16 cellular contexts compared by ENCODE assay signal in the genomic region with DNA sequence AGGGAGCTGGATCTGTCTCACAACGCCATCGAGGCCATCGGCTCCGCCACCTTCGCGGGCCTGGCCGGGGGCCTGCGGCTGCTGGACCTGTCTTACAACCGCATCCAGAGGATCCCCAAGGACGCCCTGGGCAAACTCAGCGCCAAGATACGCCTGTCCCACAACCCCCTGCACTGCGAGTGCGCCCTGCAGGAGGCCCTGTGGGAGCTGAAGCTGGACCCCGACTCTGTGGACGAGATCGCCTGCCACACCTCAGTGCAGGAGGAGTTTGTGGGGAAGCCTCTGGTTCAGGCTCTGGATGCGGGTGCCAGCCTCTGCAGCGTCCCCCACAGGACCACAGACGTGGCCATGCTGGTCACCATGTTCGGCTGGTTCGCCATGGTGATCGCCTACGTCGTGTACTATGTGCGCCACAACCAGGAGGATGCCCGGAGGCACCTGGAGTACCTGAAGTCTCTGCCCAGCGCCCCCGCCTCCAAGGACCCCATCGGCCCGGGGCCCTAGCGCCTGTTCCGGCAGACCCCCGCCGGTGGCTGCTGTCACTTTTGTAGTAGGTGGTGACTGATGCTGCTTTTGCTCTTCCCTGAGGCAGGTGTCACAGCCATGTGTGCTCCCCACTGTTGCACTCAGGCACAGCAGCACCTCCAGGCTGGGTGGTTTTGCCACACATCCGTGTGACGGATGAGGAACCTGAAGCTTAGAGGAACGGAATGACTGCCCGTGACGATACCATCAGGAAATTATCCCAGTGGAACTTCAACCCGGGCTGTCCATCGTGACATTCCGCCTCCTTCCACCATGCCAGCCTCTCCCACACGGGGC. TPM values are rescaled to one million over a fixed set of nuclear protein-coding genes. Genes with fewer than 3 reads are reported as not detected.
A peak's percentile ranks its signal among the peaks of the same experiment; 100 is the strongest.
DNase-seq lines count a peak whose midpoint lies in the region; ATAC-seq, FAIRE-seq and TF ChIP-seq lines count a peak whose summit lies in the region.
"Had no signal": no experiment of that assay in that cellular context is flagged by ENCODE, and none has a peak within 500 bp of the region (broad histone marks: within the 10 kb centered on the region; RNA-seq: fewer than 3 reads in every experiment).

No MANE protein-coding gene starts in this region.

- no peak overlapping the region for H3K27ac ChIP-seq in naive thymus-derived CD4-positive, alpha-beta T cell (ENCODE audit: low read depth, low read length)
- no peak overlapping the region for H3K27ac ChIP-seq in SJCRH30
- H3K27ac ChIP-seq: colonic mucosa, HL-60, pancreas, thyroid gland had no signal

- H3K36me3 Mint-ChIP-seq in activated naive CD8-positive, alpha-beta T cell treated with anti-CD3 and anti-CD28 coated beads, Interleukin-2, amount 10 ng/mL, durations not matched to agents 7 days and 5 days: no peaks in the 10 kb centered on the region
- peaks cover 0 to 3% (median 0%) of the 10 kb centered on the region in 5 donors for H3K36me3 Mint-ChIP-seq in naive thymus-derived CD4-positive, alpha-beta T cell

- peak; percentile 52 for FAIRE-seq in urothelium cell line (lab: Jason Lieb, UNC)
- FAIRE-seq: pancreas had no signal

- H3K4me3 Mint-ChIP-seq in activated naive CD8-positive, alpha-beta T cell treated with anti-CD3 and anti-CD28 coated beads, Interleukin-2, amount 10 ng/mL, durations not matched to agents 7 days and 5 days: peak overlapping the region; percentile 59
- peak overlapping the region in 8 of 10 donors; percentile 38 to 81 (median 58) for H3K4me3 Mint-ChIP-seq in naive thymus-derived CD4-positive, alpha-beta T cell

- DNase-seq in left ventricle myocardium superior (peak; percentile 28), Right ventricle myocardium superior (no peak), urothelium cell line (ENCODE audit: low spot score) (no peak), SJCRH30 (no peak), BE2C (no peak)
- DNase-seq in activated naive CD8-positive, alpha-beta T cell treated with anti-CD3 and anti-CD28 coated beads, Interleukin-2, amount 10 ng/mL, durations not matched to agents 7 days and 5 days: peak; percentile 35
- DNase-seq in naive thymus-derived CD4-positive, alpha-beta T cell: no peak
- DNase-seq: colonic mucosa, DMS79 treated with DMSO at 0.1 percent for 48 hours, hypothalamus, NCI-H524, thyroid gland had no signal

- peaks cover 9% of the 10 kb centered on the region for H3K9me3 Mint-ChIP-seq in activated naive CD8-positive, alpha-beta T cell treated with anti-CD3 and anti-CD28 coated beads, Interleukin-2, amount 10 ng/mL, durations not matched to agents 7 days and 5 days
- H3K9me3 Mint-ChIP-seq in naive thymus-derived CD4-positive, alpha-beta T cell: peaks cover 0 to 13% (median 4%) of the 10 kb centered on the region in 11 donors

- no peaks in the 10 kb centered on the region for H3K36me3 ChIP-seq in naive thymus-derived CD4-positive, alpha-beta T cell (ENCODE audit: control insufficient read depth in 2 of 3, insufficient read depth in 3 of 3, low read length in 3 of 3)
- no peaks in the 10 kb centered on the region for H3K36me3 ChIP-seq in SJCRH30
- no peaks in the 10 kb centered on the region for H3K36me3 ChIP-seq in BE2C
- H3K36me3 ChIP-seq: colonic mucosa, pancreas, thyroid gland had no signal

- H3K27me3 ChIP-seq in naive thymus-derived CD4-positive, alpha-beta T cell (ENCODE audit: control insufficient read depth in 2 of 2, insufficient read depth in 2 of 2, low read length in 2 of 2): no peaks in the 10 kb centered on the region
- H3K27me3 ChIP-seq in SJCRH30 (no peaks in the 10 kb centered on the region), BE2C (peaks cover 8% of the 10 kb centered on the region)
- H3K27me3 ChIP-seq: colonic mucosa, pancreas, thyroid gland had no signal

- POLR2A ChIA-PET in activated naive CD8-positive, alpha-beta T cell treated with anti-CD3 and anti-CD28 coated beads, Interleukin-2, amount 10 ng/mL, durations not matched to agents 7 days and 5 days (lab: Charles Lee): interaction anchor here (0.6 to 3.0 kb wide), 2 partner anchors 117 to 123 kb away, joined by 3 to 11 read pairs; partner anchors contain the start of gene CFAP410
- POLR2A ChIA-PET in naive thymus-derived CD4-positive, alpha-beta T cell (lab: Charles Lee): no interaction called here

- H3K4me1 ChIP-seq in naive thymus-derived CD4-positive, alpha-beta T cell (ENCODE audit: control insufficient read depth in 2 of 2, insufficient read depth in 2 of 2, low read length in 2 of 2): peaks cover 0 to 6% of the 10 kb centered on the region in 2 donors
- peaks cover 4% of the 10 kb centered on the region; the same call in 1 of the 2 replicates for H3K4me1 ChIP-seq in SJCRH30
- no peaks in the 10 kb centered on the region for H3K4me1 ChIP-seq in BE2C

- ATAC-seq in left ventricle myocardium superior: no peak
- no peak for ATAC-seq in Right ventricle myocardium superior (ENCODE audit: poor library complexity)
- no peak for ATAC-seq in activated naive CD8-positive, alpha-beta T cell treated with anti-CD3 and anti-CD28 coated beads, Interleukin-2, amount 10 ng/mL, durations not matched to agents 7 days and 5 days (ENCODE audit: low read depth)
- ATAC-seq in naive thymus-derived CD4-positive, alpha-beta T cell: no peak
- ATAC-seq in GM21515 (IDR thresholded peaks at IDR 0.05; ENCODE audit: unreplicated experiment): no peak

- H3K9me3 ChIP-seq in naive thymus-derived CD4-positive, alpha-beta T cell (ENCODE audit: control insufficient read depth in 2 of 3, low read length in 3 of 3): no peaks in the 10 kb centered on the region
- H3K9me3 ChIP-seq in SJCRH30 (replicated peaks) (peaks cover 6% of the 10 kb centered on the region), BE2C (peaks cover 4% of the 10 kb centered on the region; the same call in 1 of the 2 replicates)
- H3K9me3 ChIP-seq: colonic mucosa, pancreas, thyroid gland had no signal

- peaks cover 1% of the 10 kb centered on the region for H3K4me1 Mint-ChIP-seq in activated naive CD8-positive, alpha-beta T cell treated with anti-CD3 and anti-CD28 coated beads, Interleukin-2, amount 10 ng/mL, durations not matched to agents 7 days and 5 days
- peaks cover 0 to 10% (median 7%) of the 10 kb centered on the region in 7 donors for H3K4me1 Mint-ChIP-seq in naive thymus-derived CD4-positive, alpha-beta T cell

- H3K4me3 ChIP-seq in naive thymus-derived CD4-positive, alpha-beta T cell (ENCODE audit: low read length): no peak overlapping the region
- H3K4me3 ChIP-seq in SJCRH30: no peak overlapping the region
- H3K4me3 ChIP-seq in BE2C (ENCODE audit: low read depth, low read length): no peak overlapping the region
- H3K4me3 ChIP-seq: lung, thyroid gland had no signal

- TF ChIP-seq CTCF in BE2C (IDR thresholded peaks at IDR 0.05; ENCODE audit: low read depth, low read length): no peak

- H3K27ac Mint-ChIP-seq in activated naive CD8-positive, alpha-beta T cell treated with anti-CD3 and anti-CD28 coated beads, Interleukin-2, amount 10 ng/mL, durations not matched to agents 7 days and 5 days: no peak overlapping the region
- peak overlapping the region in 2 of 9 donors; percentile 36 to 65 for H3K27ac Mint-ChIP-seq in naive thymus-derived CD4-positive, alpha-beta T cell

- H3K27me3 Mint-ChIP-seq in activated naive CD8-positive, alpha-beta T cell treated with anti-CD3 and anti-CD28 coated beads, Interleukin-2, amount 10 ng/mL, durations not matched to agents 7 days and 5 days: peaks cover 17% of the 10 kb centered on the region
- peaks cover 0 to 24% (median 0%) of the 10 kb centered on the region in 5 donors for H3K27me3 Mint-ChIP-seq in naive thymus-derived CD4-positive, alpha-beta T cell

- CTCF ChIA-PET in naive thymus-derived CD4-positive, alpha-beta T cell (lab: Charles Lee): no interaction called here

- intact Hi-C loops in left ventricle myocardium superior (cut with micrococcal nuclease): no loop called here
- intact Hi-C loops in Right ventricle myocardium superior (cut with DNase I): no loop called here
- intact Hi-C loops in naive thymus-derived CD4-positive, alpha-beta T cell (cut with micrococcal nuclease): loop anchor here (5.0 kb wide), 2 partner anchors 155 to 1485 kb away; partner anchors contain the start of genes PFKL (in 1 of the 2) and PKNOX1 (in 1 of the 2)

RNA-seq across cellular contexts. Expression of gene LRRC3, which starts 1.8 kb away (rescaled TPM):
- total RNA-seq in left ventricle myocardium superior (2.1 TPM), Right ventricle myocardium superior (2.7 TPM)
- 1 to 10 TPM; 3.0 to 3.5 TPM for total RNA-seq in activated naive CD8-positive, alpha-beta T cell treated with anti-CD3 and anti-CD28 coated beads, Interleukin-2, amount 10 ng/mL, durations not matched to agents 7 days and 5 days
- 1 to 10 TPM in 3 of 5 experiments, under 1 TPM in 2; 0.79 to 3.3 (median 1.0) TPM for total RNA-seq in naive thymus-derived CD4-positive, alpha-beta T cell
- polyA plus RNA-seq in naive thymus-derived CD4-positive, alpha-beta T cell: under 1 TPM; 0.06 to 0.66 TPM
- not detected in 2 replicates for total RNA-seq in SJCRH30 (2014; rRNA removed; shearing (Covaris generic))
- not detected for polyA plus RNA-seq in BE2C (2012; ENCODE audit: insufficient read depth, insufficient read length, low read depth)

Comparison
In these comparisons a context has a peak if more than half of its experiments do, and no peak if none do; other contexts are left out.
1. DNase-seq: peak in left ventricle myocardium superior (single experiment) and activated naive CD8-positive, alpha-beta T cell treated with anti-CD3 and anti-CD28 coated beads, Interleukin-2, amount 10 ng/mL, durations not matched to agents 7 days and 5 days (single experiment); none in Right ventricle myocardium superior (single experiment), naive thymus-derived CD4-positive, alpha-beta T cell (0 of 9), urothelium cell line (single experiment), SJCRH30 (0 of 2) and BE2C (single experiment).
2. intact Hi-C loops: an anchor here in naive thymus-derived CD4-positive, alpha-beta T cell (5.0 kb wide); none called in left ventricle myocardium superior and Right ventricle myocardium superior.